8 cellular contexts compared by ENCODE assay signal in the genomic region with DNA sequence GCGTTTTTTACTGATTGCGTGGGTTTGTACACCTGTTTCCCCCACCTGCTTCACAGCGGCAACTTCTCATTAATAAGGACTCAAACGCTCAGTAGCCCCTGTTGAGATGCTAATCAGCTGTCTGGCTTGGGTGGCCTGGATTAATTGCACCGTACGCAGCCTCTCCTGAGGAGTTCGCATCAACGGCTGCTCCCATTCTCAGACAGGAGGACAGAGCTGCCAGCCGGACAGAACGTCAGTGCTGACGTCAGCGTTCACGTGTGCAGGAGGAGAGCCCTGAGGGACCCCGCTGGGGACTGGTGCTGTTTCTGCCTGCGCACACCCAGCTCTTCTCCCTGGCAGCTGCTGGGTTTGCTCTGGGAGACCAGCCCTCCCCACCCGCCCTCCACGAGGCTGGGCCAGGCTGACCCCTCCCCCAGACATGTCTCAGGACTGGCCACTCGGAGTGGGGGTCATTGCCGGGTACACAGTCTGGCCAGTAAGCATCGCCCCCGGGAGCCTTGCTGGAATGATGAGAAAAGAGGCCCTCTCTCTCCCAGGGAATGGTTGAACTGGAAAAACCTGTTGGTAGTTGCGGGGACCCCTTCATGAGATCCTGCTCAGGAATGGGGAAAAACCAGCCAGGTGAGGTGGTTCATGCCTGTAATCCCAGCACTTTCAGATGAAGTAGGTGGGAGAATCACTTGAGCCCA. TPM values are rescaled to one million over a fixed set of nuclear protein-coding genes. Genes with fewer than 3 reads are reported as not detected.
DNase-seq lines count a peak whose midpoint lies in the region; ATAC-seq and TF ChIP-seq lines count a peak whose summit lies in the region.

No MANE protein-coding gene starts in this region.

- no peaks in the 10 kb centered on the region for H3K9me3 ChIP-seq in psoas muscle

- CTCF ChIA-PET in BJ (lab: Yijun Ruan, JAX), result no interaction called here

- H3K27ac ChIP-seq in psoas muscle, result peak overlapping the region; percentile 23

- ATAC-seq in left cardiac atrium (peak; percentile 90 to 92), psoas muscle (peak; percentile 62 to 73 (median 72)), GM18520 (IDR thresholded peaks at IDR 0.05; ENCODE audit: unreplicated experiment) (no peak), GM21723 (IDR thresholded peaks at IDR 0.05; ENCODE audit: unreplicated experiment) (no peak)

- POLR2A ChIA-PET in BJ (lab: Charles Lee), result no interaction called here

- WGBS in psoas muscle, 3 donors, result 11 to 14% (median 13%) methylated on average over 22 of the region's 22 CpGs

- TF ChIP-seq CTCF in BJ (IDR thresholded peaks at IDR 0.05; ENCODE audit: insufficient read depth, low read depth, low read length) (no peak), psoas muscle (IDR thresholded peaks at IDR 0.05) (no peak)

- H3K4me3 ChIP-seq in BJ (ENCODE audit: low read depth, low read length) (peak overlapping the region; percentile 28), psoas muscle (peak overlapping the region; percentile 59)

- no peaks in the 10 kb centered on the region for H3K36me3 ChIP-seq in BJ (ENCODE audit: control insufficient read depth, insufficient read depth, low read length)
- H3K36me3 ChIP-seq in psoas muscle (ENCODE audit: insufficient read depth in 1 of 2, low read depth in 1 of 2), result no peaks in the 10 kb centered on the region

- H3K4me1 ChIP-seq in psoas muscle, result no peaks in the 10 kb centered on the region

- no peaks in the 10 kb centered on the region for H3K27me3 ChIP-seq in BJ (ENCODE audit: control insufficient read depth, insufficient read depth, low read length)
- H3K27me3 ChIP-seq in psoas muscle (ENCODE audit: insufficient read depth in 3 of 3, low read length in 2 of 3), result peaks cover 0 to 9% (median 0%) of the 10 kb centered on the region in 3 donors

- DNase-seq in BJ (ENCODE audit: low read depth) (no peak), NCI-H1417 (lab: John Stamatoyannopoulos, UW) (peak; percentile 65 to 98 (median 92)), amniotic epithelial cell (ENCODE audit: low read depth) (peak; percentile 74), left cardiac atrium (peak; percentile 85), psoas muscle (peak; percentile 67 to 74), SKM-1 (lab: John Stamatoyannopoulos, UW; ENCODE audit: unreplicated experiment) (no peak)

- intact Hi-C loops in left cardiac atrium (cut with DNase I) (no loop called here), psoas muscle (cut with DNase I) (no loop called here)

RNA-seq across cellular contexts. Expression of a gene that starts 5.7 kb away (rescaled TPM):
- polyA plus RNA-seq in BJ (2011; rRNA removed) (11.4 and 16.5 TPM in 2 replicates), psoas muscle (10 to 100 TPM in 1 of 3 donors, 1 to 10 TPM in 2; 7.7 to 14.2 (median 7.8) TPM)
- polyA minus RNA-seq in BJ (2011; rRNA and poly(A)+ RNA removed), result 22.2 and 24.1 TPM in 2 replicates
- total RNA-seq in left cardiac atrium (10 to 100 TPM; 13.9 to 16.7 TPM), psoas muscle (10 to 100 TPM; 11.9 to 15.3 (median 14.7) TPM)

RNA-seq across cellular contexts. Expression of a gene that starts 9.2 kb away (rescaled TPM):
- not detected in 2 replicates for polyA plus RNA-seq in BJ (2011; rRNA removed)
- polyA minus RNA-seq in BJ (2011; rRNA and poly(A)+ RNA removed), result not detected in 2 replicates
- not detected for total RNA-seq in left cardiac atrium
- under 1 TPM in 1 of 4 donors, not detected in 3; 0.12 TPM for total RNA-seq in psoas muscle
- polyA plus RNA-seq in psoas muscle, result not detected

Comparison
In these comparisons a context has a peak if more than half of its experiments do, and no peak if none do; other contexts are left out.
1. DNase-seq: peak in NCI-H1417 (3 of 3), amniotic epithelial cell (single experiment), left cardiac atrium (single experiment) and psoas muscle (2 of 2); none in BJ (single experiment) and SKM-1 (single experiment).
2. ATAC-seq: peak in left cardiac atrium (2 of 2) and psoas muscle (4 of 4); none in GM18520 (single experiment) and GM21723 (single experiment).